In genomic region chr17:74499992-74500391, GRCh38 we compare ENCODE assay signal across 21 cellular contexts. TPM values are rescaled to one million over a fixed set of nuclear protein-coding genes. Genes with fewer than 3 reads are reported as not detected.
DNase-seq lines count a peak whose midpoint lies in the region; ATAC-seq and TF ChIP-seq lines count a peak whose summit lies in the region.
"Had no signal": no experiment of that assay in that cellular context is flagged by ENCODE, and none has a peak within 500 bp of the region (broad histone marks: within the 10 kb centered on the region; RNA-seq: fewer than 3 reads in every experiment).

No MANE protein-coding gene starts in this region.

- peaks cover 3% of the 10 kb centered on the region for H3K27me3 Mint-ChIP-seq in osteocyte (ENCODE audit: unreplicated experiment)
- no peaks in the 10 kb centered on the region for H3K27me3 Mint-ChIP-seq in activated CD8-positive, alpha-beta T cell treated with anti-CD3 and anti-CD28 coated beads, Interleukin-2, amount 10 ng/mL, durations not matched to agents 7 days and 5 days (ENCODE audit: low read depth)

- POLR2A ChIA-PET in activated CD8-positive, alpha-beta T cell treated with anti-CD3 and anti-CD28 coated beads, Interleukin-2, amount 10 ng/mL, durations not matched to agents 7 days and 5 days (lab: Charles Lee): no interaction called here

- H3K36me3 Mint-ChIP-seq in osteocyte (ENCODE audit: unreplicated experiment): no peaks in the 10 kb centered on the region
- no peaks in the 10 kb centered on the region for H3K36me3 Mint-ChIP-seq in activated CD8-positive, alpha-beta T cell treated with anti-CD3 and anti-CD28 coated beads, Interleukin-2, amount 10 ng/mL, durations not matched to agents 7 days and 5 days (ENCODE audit: low read depth)

- CTCF ChIA-PET in activated CD8-positive, alpha-beta T cell treated with anti-CD3 and anti-CD28 coated beads, Interleukin-2, amount 10 ng/mL, durations not matched to agents 7 days and 5 days (lab: Charles Lee): interaction anchor here (1.3 to 2.4 kb wide), 2 partner anchors 131 to 157 kb away, joined by 4 to 12 read pairs; no protein-coding TSS in a partner anchor

- DNase-seq in activated effector memory CD4-positive, alpha-beta T cell treated with anti-CD3 and anti-CD28 coated beads, Interleukin-2, amount 50 U/mL, for 16 hours: peak; percentile 27
- no peak for DNase-seq in activated effector memory CD4-positive, alpha-beta T cell treated with Interleukin-2 at 50 U/mL for 16 hours
- peak; percentile 20 for DNase-seq in activated CD8-positive, alpha-beta memory T cell treated with anti-CD3 and anti-CD28 coated beads, Interleukin-2, amount 50 U/mL, for 48 hours
- peak; percentile 62 for DNase-seq in osteocyte (ENCODE audit: extremely low spot score, unreplicated experiment)
- no peak for DNase-seq in activated CD8-positive, alpha-beta T cell treated with anti-CD3 and anti-CD28 coated beads, Interleukin-2, amount 10 ng/mL, durations not matched to agents 7 days and 5 days
- DNase-seq: DMS53; GDM1; MM.1S; NCI-H1048; NCI-H1417 treated with DMSO at 0.1 percent for 48 hours; NCI-H187 treated with DMSO at 0.1 percent for 48 hours; NCI-H2107; NK-92 treated with Interleukin-12 subunit alpha and Interleukin-12 subunit beta, amount 100 ng/mL, for 24 hours had no signal

- TF ChIP-seq CTCF in osteocyte (IDR thresholded peaks at IDR 0.05): no peak

- no peaks in the 10 kb centered on the region for H3K4me1 Mint-ChIP-seq in osteocyte (ENCODE audit: unreplicated experiment)
- H3K4me1 Mint-ChIP-seq in activated CD8-positive, alpha-beta T cell treated with anti-CD3 and anti-CD28 coated beads, Interleukin-2, amount 10 ng/mL, durations not matched to agents 7 days and 5 days (ENCODE audit: low read depth): no peaks in the 10 kb centered on the region
- H3K4me1 Mint-ChIP-seq: B cell had no signal

- no peaks in the 10 kb centered on the region for H3K9me3 Mint-ChIP-seq in osteocyte (ENCODE audit: unreplicated experiment)
- no peaks in the 10 kb centered on the region for H3K9me3 Mint-ChIP-seq in activated CD8-positive, alpha-beta T cell treated with anti-CD3 and anti-CD28 coated beads, Interleukin-2, amount 10 ng/mL, durations not matched to agents 7 days and 5 days (ENCODE audit: insufficient read depth)

- ATAC-seq in GM19452 (IDR thresholded peaks at IDR 0.05; ENCODE audit: unreplicated experiment) (no peak), HG02885 (IDR thresholded peaks at IDR 0.05; ENCODE audit: poor library complexity, unreplicated experiment) (no peak)
- ATAC-seq in activated CD8-positive, alpha-beta T cell treated with anti-CD3 and anti-CD28 coated beads, Interleukin-2, amount 10 ng/mL, durations not matched to agents 7 days and 5 days: no peak
- ATAC-seq: K562, Panc1, SK-N-SH treated with all-trans-retinoic acid at 6 μM for 48 hours had no signal

- H3K27ac Mint-ChIP-seq in osteocyte (ENCODE audit: unreplicated experiment): no peak overlapping the region
- H3K27ac Mint-ChIP-seq in activated CD8-positive, alpha-beta T cell treated with anti-CD3 and anti-CD28 coated beads, Interleukin-2, amount 10 ng/mL, durations not matched to agents 7 days and 5 days: no peak overlapping the region
- H3K27ac Mint-ChIP-seq: B cell had no signal

- no peak overlapping the region for H3K4me3 Mint-ChIP-seq in osteocyte (ENCODE audit: unreplicated experiment)
- no peak overlapping the region for H3K4me3 Mint-ChIP-seq in activated CD8-positive, alpha-beta T cell treated with anti-CD3 and anti-CD28 coated beads, Interleukin-2, amount 10 ng/mL, durations not matched to agents 7 days and 5 days
- H3K4me3 Mint-ChIP-seq: B cell had no signal

RNA-seq across cellular contexts. Expression of gene CD300LB, which starts 31.3 kb away (rescaled TPM):
- total RNA-seq in osteocyte: not detected in 2 replicates
- not detected for total RNA-seq in activated CD8-positive, alpha-beta T cell treated with anti-CD3 and anti-CD28 coated beads, Interleukin-2, amount 10 ng/mL, durations not matched to agents 7 days and 5 days
- total RNA-seq: K562, LHCN-M2, NCI-H460 had no signal

RNA-seq across cellular contexts. Expression of gene CD300A, which starts 33.6 kb away (rescaled TPM):
- not detected in 2 replicates for total RNA-seq in osteocyte
- total RNA-seq in activated CD8-positive, alpha-beta T cell treated with anti-CD3 and anti-CD28 coated beads, Interleukin-2, amount 10 ng/mL, durations not matched to agents 7 days and 5 days: 1 to 10 TPM; 2.1 to 2.8 TPM
- total RNA-seq: LHCN-M2, NCI-H460 had no signal

RNA-seq across cellular contexts. Expression of gene CD300C, which starts 45.9 kb away (rescaled TPM):
- not detected in 2 replicates for total RNA-seq in osteocyte
- total RNA-seq in activated CD8-positive, alpha-beta T cell treated with anti-CD3 and anti-CD28 coated beads, Interleukin-2, amount 10 ng/mL, durations not matched to agents 7 days and 5 days: under 1 TPM; 0.47 to 0.57 TPM
- total RNA-seq: K562, LHCN-M2 had no signal

Comparison
In these comparisons a context has a peak if more than half of its experiments do, and no peak if none do; other contexts are left out.
1. DNase-seq: peak in activated effector memory CD4-positive, alpha-beta T cell treated with anti-CD3 and anti-CD28 coated beads, Interleukin-2, amount 50 U/mL, for 16 hours (single experiment), activated CD8-positive, alpha-beta memory T cell treated with anti-CD3 and anti-CD28 coated beads, Interleukin-2, amount 50 U/mL, for 48 hours (single experiment) and osteocyte (single experiment); none in activated effector memory CD4-positive, alpha-beta T cell treated with Interleukin-2 at 50 U/mL for 16 hours (single experiment) and activated CD8-positive, alpha-beta T cell treated with anti-CD3 and anti-CD28 coated beads, Interleukin-2, amount 10 ng/mL, durations not matched to agents 7 days and 5 days (single experiment).